9 cellular contexts compared by ENCODE assay signal in genomic region chr6:157762636-157763035, GRCh38.
DNase-seq lines count a peak whose midpoint lies in the region; ATAC-seq, FAIRE-seq and TF ChIP-seq lines count a peak whose summit lies in the region.
"Had no signal": no experiment of that assay in that cellular context is flagged by ENCODE, and none has a peak within 500 bp of the region (broad histone marks: within the 10 kb centered on the region; RNA-seq: fewer than 3 reads in every experiment).

No MANE protein-coding gene starts in this region.

- H2AFZ ChIP-seq in keratinocyte (ENCODE audit: control insufficient read depth, low read length), result no peak overlapping the region

- H3K4me3 ChIP-seq in AG04450 (ENCODE audit: low read depth, low read length) (no peak overlapping the region), keratinocyte (ENCODE audit: control insufficient read depth in 2 of 3, extremely low read depth in 1 of 3, insufficient read depth in 2 of 3, low read depth in 1 of 3, low read length in 3 of 3) (no peak overlapping the region)
- H3K4me3 ChIP-seq: adrenal gland had no signal

- H3K9me3 ChIP-seq in AG04450 (ENCODE audit: control insufficient read depth, insufficient read depth, low read length) (no peaks in the 10 kb centered on the region), keratinocyte (ENCODE audit: control insufficient read depth, low read depth, low read length) (no peaks in the 10 kb centered on the region)
- H3K9me3 ChIP-seq: adrenal gland had no signal

- H3K27ac Mint-ChIP-seq in activated CD8-positive, alpha-beta T cell treated with anti-CD3 and anti-CD28 coated beads for 36 hours, result peak overlapping the region; percentile 97

- H4K20me1 ChIP-seq in keratinocyte (ENCODE audit: control insufficient read depth, extremely low read depth, insufficient read depth, low read length), result no peaks in the 10 kb centered on the region

- no peak for DNase-seq in AG04450 (ENCODE audit: low read depth, low spot score)
- peak; percentile 50 for DNase-seq in HCEC 1CT
- DNase-seq in activated CD8-positive, alpha-beta T cell treated with anti-CD3 and anti-CD28 coated beads for 36 hours, result peak; percentile 49
- no peak for DNase-seq in keratinocyte (ENCODE audit: low read depth, low spot score)
- no peak for DNase-seq in D341Med (ENCODE audit: low spot score)
- DNase-seq in SK-N-DZ (ENCODE audit: low spot score), result no peak

- peak overlapping the region; percentile 95 for H3K4me2 ChIP-seq in keratinocyte (ENCODE audit: control insufficient read depth, extremely low read depth, insufficient read depth, low read depth, low read length)

- peaks cover 44% of the 10 kb centered on the region for H3K4me1 ChIP-seq in keratinocyte (ENCODE audit: control insufficient read depth, extremely low read depth, insufficient read depth, low read length)

- H3K36me3 ChIP-seq in keratinocyte (ENCODE audit: control insufficient read depth in 2 of 2, extremely low read depth in 1 of 2, insufficient read depth in 2 of 2, low read length in 2 of 2), result no peaks in the 10 kb centered on the region
- H3K36me3 ChIP-seq: adrenal gland had no signal

- no peak for ATAC-seq in activated CD8-positive, alpha-beta T cell treated with anti-CD3 and anti-CD28 coated beads for 36 hours
- no peak for ATAC-seq in HG02981 (IDR thresholded peaks at IDR 0.05; ENCODE audit: unreplicated experiment)
- ATAC-seq in GM21360 (IDR thresholded peaks at IDR 0.05; ENCODE audit: unreplicated experiment), result no peak

- H3K9me3 Mint-ChIP-seq in activated CD8-positive, alpha-beta T cell treated with anti-CD3 and anti-CD28 coated beads for 36 hours, result peaks cover 2% of the 10 kb centered on the region

- H3K9ac ChIP-seq in keratinocyte (ENCODE audit: control insufficient read depth, extremely low read depth, insufficient read depth, low read length), result peak overlapping the region; percentile 56

- POLR2A ChIA-PET in AG04450 (lab: Yijun Ruan, JAX), result no interaction called here
- POLR2A ChIA-PET in activated CD8-positive, alpha-beta T cell treated with anti-CD3 and anti-CD28 coated beads for 36 hours (lab: Charles Lee), result interaction anchor here (0.7 to 10.4 kb wide), 13 partner anchors 7 to 130 kb away, joined by 3 to 102 read pairs (median 3); no protein-coding TSS in a partner anchor

- no peaks in the 10 kb centered on the region for H3K27me3 ChIP-seq in AG04450 (ENCODE audit: control insufficient read depth, insufficient read depth, low read length)
- H3K27me3 ChIP-seq in keratinocyte (ENCODE audit: control insufficient read depth, extremely low read depth, insufficient read depth, low read length), result no peaks in the 10 kb centered on the region
- H3K27me3 ChIP-seq: adrenal gland had no signal

- intact Hi-C loops in activated CD8-positive, alpha-beta T cell treated with anti-CD3 and anti-CD28 coated beads for 36 hours (cut with micrococcal nuclease), result loop anchor here (2.0 to 5.0 kb wide), 2 partner anchors 98 to 125 kb away; no protein-coding TSS in a partner anchor

- FAIRE-seq in keratinocyte (lab: Jason Lieb, UNC), result no peak

- peak overlapping the region; percentile 38 for H3K4me3 Mint-ChIP-seq in activated CD8-positive, alpha-beta T cell treated with anti-CD3 and anti-CD28 coated beads for 36 hours

- TF ChIP-seq CTCF in AG04450 (IDR thresholded peaks at IDR 0.05; ENCODE audit: low read depth, low read length) (peak; percentile 23; the same call in 1 of the 2 replicates), keratinocyte (optimal IDR thresholded peaks at IDR 0.05 in 1 of 3, IDR thresholded peaks at IDR 0.05 in 1 of 3, conservative IDR thresholded peaks at IDR 0.05 in 1 of 3; ENCODE audit: extremely low read depth in 1 of 3, insufficient read depth in 2 of 3, low read length in 3 of 3) (peak in 2 of 3 experiments; percentile 6 to 11)
- TF ChIP-seq CTCF in activated CD8-positive, alpha-beta T cell treated with anti-CD3 and anti-CD28 coated beads for 36 hours (IDR thresholded peaks at IDR 0.05), result no peak

- CTCF ChIA-PET in AG04450 (lab: Charles Lee), result interaction anchor here (0.6 to 2.3 kb wide), 6 partner anchors 40 to 447 kb away, joined by 3 to 10 read pairs (median 6); no protein-coding TSS in a partner anchor
- CTCF ChIA-PET in activated CD8-positive, alpha-beta T cell treated with anti-CD3 and anti-CD28 coated beads for 36 hours (lab: Charles Lee), result interaction anchor here (0.9 to 6.7 kb wide), 10 partner anchors 30 to 123 kb away, joined by 3 to 50 read pairs (median 6); no protein-coding TSS in a partner anchor

- H3K27ac ChIP-seq in AG04450 (ENCODE audit: low read depth, low read length) (no peak overlapping the region), keratinocyte (ENCODE audit: control insufficient read depth, insufficient read depth, low read length) (peak overlapping the region; percentile 98)

- peaks cover 2% of the 10 kb centered on the region for H3K9me1 ChIP-seq in keratinocyte (ENCODE audit: control insufficient read depth, extremely low read depth, insufficient read depth, low read length)

- H3K4me1 Mint-ChIP-seq in activated CD8-positive, alpha-beta T cell treated with anti-CD3 and anti-CD28 coated beads for 36 hours (ENCODE audit: low read depth), result peaks cover 87% of the 10 kb centered on the region

- H3K27me3 Mint-ChIP-seq in activated CD8-positive, alpha-beta T cell treated with anti-CD3 and anti-CD28 coated beads for 36 hours, result no peaks in the 10 kb centered on the region

- H3K79me2 ChIP-seq in keratinocyte (ENCODE audit: control insufficient read depth, insufficient read depth, low read length), result no peaks in the 10 kb centered on the region

- dilution Hi-C loops in keratinocyte (cut with MboI; ENCODE audit: extremely low pct_ligation_motif_present, low sequenced_read_pairs), result no loop called here

- peaks cover 3% of the 10 kb centered on the region for H3K36me3 Mint-ChIP-seq in activated CD8-positive, alpha-beta T cell treated with anti-CD3 and anti-CD28 coated beads for 36 hours (ENCODE audit: low read depth)

Comparison
In these comparisons a context has a peak if more than half of its experiments do, and no peak if none do; other contexts are left out.
1. DNase-seq: peak in HCEC 1CT (single experiment) and activated CD8-positive, alpha-beta T cell treated with anti-CD3 and anti-CD28 coated beads for 36 hours (single experiment); none in AG04450 (single experiment), keratinocyte (single experiment), D341Med (single experiment) and SK-N-DZ (single experiment).